ENCODE assay signal across 22 cellular contexts in the genomic region with DNA sequence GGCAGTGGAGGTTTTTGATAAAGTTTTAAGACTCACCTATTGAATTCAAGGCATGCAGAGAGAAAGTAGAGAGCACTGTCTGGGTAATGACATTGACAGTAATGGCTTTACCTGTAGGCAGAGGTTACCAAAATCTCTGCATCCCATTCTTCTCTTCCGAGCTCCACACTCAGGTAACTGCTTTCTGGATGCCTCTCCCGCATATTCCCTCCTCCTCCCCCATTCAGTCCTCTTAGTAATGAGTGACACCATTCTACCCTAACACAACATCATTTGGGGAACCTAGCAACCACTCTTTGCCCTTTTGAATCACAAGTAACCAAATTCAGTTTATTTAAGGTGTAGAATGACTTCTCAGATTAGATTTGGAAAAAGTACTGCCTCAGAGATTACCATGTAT. TPM values are rescaled to one million over a fixed set of nuclear protein-coding genes. Genes with fewer than 3 reads are reported as not detected.
DNase-seq lines count a peak whose midpoint lies in the region; ATAC-seq and TF ChIP-seq lines count a peak whose summit lies in the region.
"Had no signal": no experiment of that assay in that cellular context is flagged by ENCODE, and none has a peak within 500 bp of the region (broad histone marks: within the 10 kb centered on the region; RNA-seq: fewer than 3 reads in every experiment).

No MANE protein-coding gene starts in this region.

- no peak overlapping the region for H3K9ac ChIP-seq in endodermal cell (ENCODE audit: extremely low read depth, low read length, poor library complexity, severe bottlenecking)
- H3K9ac ChIP-seq: BLaER1 had no signal

- H3K9me3 Mint-ChIP-seq in endodermal cell = peaks cover 8% of the 10 kb centered on the region
- peaks cover 2% of the 10 kb centered on the region for H3K9me3 Mint-ChIP-seq in stimulated activated effector memory CD8-positive, alpha-beta T cell treated with anti-CD3 and anti-CD28 coated beads, Interleukin-12 subunit alpha, Interleukin-12 subunit beta, amount 100 ng/mL, for 72 hours
- H3K9me3 Mint-ChIP-seq: CD8-positive, alpha-beta memory T cell had no signal

- H3K9me3 ChIP-seq in right cardiac atrium (ENCODE audit: control insufficient read depth, low read length) (no peaks in the 10 kb centered on the region), right atrium auricular region (no peaks in the 10 kb centered on the region), endodermal cell (ENCODE audit: control insufficient read depth, low read length) (peaks cover 9% of the 10 kb centered on the region)
- H3K9me3 ChIP-seq: SJSA1 had no signal

- H3K4me1 Mint-ChIP-seq in endodermal cell = peaks cover 17% of the 10 kb centered on the region
- H3K4me1 Mint-ChIP-seq in stimulated activated effector memory CD8-positive, alpha-beta T cell treated with anti-CD3 and anti-CD28 coated beads, Interleukin-12 subunit alpha, Interleukin-12 subunit beta, amount 100 ng/mL, for 72 hours = peaks cover 54% of the 10 kb centered on the region

- TF ChIP-seq CTCF in right atrium auricular region (IDR thresholded peaks at IDR 0.05) (no peak), endodermal cell (conservative IDR thresholded peaks at IDR 0.05) (no peak), GM20000 (IDR thresholded peaks at IDR 0.05; ENCODE audit: extremely low read depth, missing control alignments) (no peak)

- peak overlapping the region; percentile 8 for H3K27ac Mint-ChIP-seq in endodermal cell
- peak overlapping the region; percentile 24 for H3K27ac Mint-ChIP-seq in stimulated activated effector memory CD8-positive, alpha-beta T cell treated with anti-CD3 and anti-CD28 coated beads, Interleukin-12 subunit alpha, Interleukin-12 subunit beta, amount 100 ng/mL, for 72 hours

- H3K27ac ChIP-seq in right cardiac atrium (ENCODE audit: low read length) (peak overlapping the region; percentile 27), right atrium auricular region (no peak overlapping the region), endodermal cell (ENCODE audit: low read depth, low read length) (no peak overlapping the region)
- H3K27ac ChIP-seq: BLaER1, SJSA1 had no signal

- DNase-seq in right cardiac atrium (no peak), right atrium auricular region (ENCODE audit: low spot score) (no peak), M059J (ENCODE audit: low read depth) (peak; percentile 25), endodermal cell (no peak), GM20000 (ENCODE audit: low spot score) (no peak)
- no peak for DNase-seq in stimulated activated effector memory CD8-positive, alpha-beta T cell treated with anti-CD3 and anti-CD28 coated beads, Interleukin-12 subunit alpha, Interleukin-12 subunit beta, amount 100 ng/mL, for 72 hours (ENCODE audit: low spot score in 2 of 2)
- DNase-seq: ACHN; CD8-positive, alpha-beta memory T cell; GOT3; IMR-90; Karpas-422; NCI-H1417; NCI-H1694 treated with DMSO at 0.1 percent for 48 hours; NCI-H2081 treated with DMSO at 0.1 percent for 48 hours; NCI-H446 treated with DMSO at 0.1 percent for 48 hours; NCI-H526 treated with DMSO at 0.1 percent for 48 hours; OCI-M1 had no signal

- no peaks in the 10 kb centered on the region for H3K27me3 ChIP-seq in right cardiac atrium (ENCODE audit: control insufficient read depth, insufficient read depth)
- H3K27me3 ChIP-seq in right atrium auricular region = no peaks in the 10 kb centered on the region
- no peaks in the 10 kb centered on the region for H3K27me3 ChIP-seq in endodermal cell (ENCODE audit: control insufficient read depth, insufficient read depth, low read length, poor library complexity, severe bottlenecking)
- H3K27me3 ChIP-seq: BLaER1, SJSA1 had no signal

- WGBS in right cardiac atrium = 42% methylated on average over 2 of the region's 2 CpGs
- 45 to 46% methylated on average over 2 of the region's 2 CpGs for WGBS in endodermal cell (ENCODE audit: insufficient coverage in 1 of 2, insufficient read length in 1 of 2), 2 experiments

- H3K4me1 ChIP-seq in right cardiac atrium (ENCODE audit: control insufficient read depth, insufficient read depth, low read length) = peaks cover 4% of the 10 kb centered on the region
- H3K4me1 ChIP-seq in right atrium auricular region = peaks cover 0 to 58% of the 10 kb centered on the region in 2 donors
- peaks cover 4% of the 10 kb centered on the region for H3K4me1 ChIP-seq in endodermal cell (ENCODE audit: control insufficient read depth, insufficient read depth, low read length)
- H3K4me1 ChIP-seq: BLaER1 had no signal

- H3K4me3 ChIP-seq in right cardiac atrium (ENCODE audit: low read length) (no peak overlapping the region), right atrium auricular region (no peak overlapping the region), endodermal cell (ENCODE audit: low read length) (no peak overlapping the region)
- H3K4me3 ChIP-seq: BLaER1, SJSA1 had no signal

- H3K27me3 Mint-ChIP-seq in endodermal cell (ENCODE audit: insufficient read depth) = no peaks in the 10 kb centered on the region
- H3K27me3 Mint-ChIP-seq: CD8-positive, alpha-beta memory T cell had no signal

- peaks cover 40% of the 10 kb centered on the region for H3K36me3 Mint-ChIP-seq in endodermal cell (ENCODE audit: low read depth)
- H3K36me3 Mint-ChIP-seq in stimulated activated effector memory CD8-positive, alpha-beta T cell treated with anti-CD3 and anti-CD28 coated beads, Interleukin-12 subunit alpha, Interleukin-12 subunit beta, amount 100 ng/mL, for 72 hours = peaks cover 70% of the 10 kb centered on the region

- no peak overlapping the region for H3K4me3 Mint-ChIP-seq in endodermal cell
- H3K4me3 Mint-ChIP-seq in stimulated activated effector memory CD8-positive, alpha-beta T cell treated with anti-CD3 and anti-CD28 coated beads, Interleukin-12 subunit alpha, Interleukin-12 subunit beta, amount 100 ng/mL, for 72 hours = no peak overlapping the region
- H3K4me3 Mint-ChIP-seq: CD8-positive, alpha-beta memory T cell had no signal

- no peak for ATAC-seq in right cardiac atrium
- ATAC-seq in stimulated activated effector memory CD8-positive, alpha-beta T cell treated with anti-CD3 and anti-CD28 coated beads, Interleukin-12 subunit alpha, Interleukin-12 subunit beta, amount 100 ng/mL, for 72 hours = no peak
- no peak for ATAC-seq in HG03565 (IDR thresholded peaks at IDR 0.05; ENCODE audit: unreplicated experiment)
- ATAC-seq: HCT116, Right ventricle myocardium inferior had no signal

- no peaks in the 10 kb centered on the region for H3K36me3 ChIP-seq in right atrium auricular region
- H3K36me3 ChIP-seq in endodermal cell (ENCODE audit: control insufficient read depth, insufficient read depth, low read length) = peaks cover 61% of the 10 kb centered on the region

- intact Hi-C loops in right cardiac atrium (cut with DNase I) = no loop called here

RNA-seq across cellular contexts. Expression of gene DYRK1A, which starts 56.5 kb away (rescaled TPM):
- total RNA-seq in right cardiac atrium = 10 to 100 TPM; 67.6 to 76.9 (median 73.4) TPM
- polyA plus RNA-seq in right cardiac atrium = 28.4 TPM
- total RNA-seq in right atrium auricular region = 10 to 100 TPM; 69.3 to 94.7 TPM
- 55.5 and 79.8 TPM in 2 replicates for total RNA-seq in M059J (2014; rRNA removed; shearing (Covaris generic))
- 10 to 100 TPM; 73.9 to 75.2 TPM for total RNA-seq in endodermal cell
- 35.8 TPM for polyA plus RNA-seq in endodermal cell (2013, experiment 1 of 2)
- 38.0 TPM for polyA plus RNA-seq in endodermal cell (2013, experiment 2 of 2)
